ENCODE assay signal across 24 cellular contexts in the genomic region with DNA sequence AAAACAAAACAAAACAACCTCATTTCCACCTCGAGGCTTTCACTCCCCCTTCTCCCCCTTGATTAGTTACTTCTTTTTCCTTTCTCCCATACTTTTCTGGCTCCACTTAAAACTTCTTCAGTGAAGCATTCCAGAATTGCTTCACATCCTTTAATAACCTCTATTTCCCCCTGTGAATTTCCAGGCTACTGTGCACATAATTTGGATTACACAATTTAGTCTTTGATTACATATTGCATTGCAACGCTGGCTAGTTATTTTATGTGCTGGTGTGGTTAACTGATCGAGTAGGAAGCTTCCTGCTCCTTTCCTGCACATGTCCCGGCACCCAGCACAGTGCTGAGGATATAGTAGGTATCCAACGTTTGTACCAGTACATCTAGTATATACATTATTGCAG. TPM values are rescaled to one million over a fixed set of nuclear protein-coding genes. Genes with fewer than 3 reads are reported as not detected.
DNase-seq lines count a peak whose midpoint lies in the region; ATAC-seq, FAIRE-seq and TF ChIP-seq lines count a peak whose summit lies in the region.
"Had no signal": no experiment of that assay in that cellular context is flagged by ENCODE, and none has a peak within 500 bp of the region (broad histone marks: within the 10 kb centered on the region; RNA-seq: fewer than 3 reads in every experiment).

No MANE protein-coding gene starts in this region.

- no peak overlapping the region for H3K27ac ChIP-seq in GM23248
- no peak overlapping the region for H3K27ac ChIP-seq in K562 (ENCODE audit: extremely low read depth, low read depth, low read length)
- H3K27ac ChIP-seq in lower lobe of right lung: no peak overlapping the region
- H3K27ac ChIP-seq: ascending aorta, foreskin keratinocyte, heart right ventricle, thoracic aorta had no signal

- H3K36me3 ChIP-seq in GM23248 (ENCODE audit: low read depth) (no peaks in the 10 kb centered on the region), K562 (ENCODE audit: control insufficient read depth, insufficient read depth, low read length) (no peaks in the 10 kb centered on the region), lower lobe of right lung (no peaks in the 10 kb centered on the region)
- H3K36me3 ChIP-seq: ascending aorta, heart right ventricle, thoracic aorta had no signal

- CTCF ChIA-PET in K562 (lab: Yijun Ruan, JAX; ENCODE audit: low intra/inter-chr PET ratio): no interaction called here

- no peak for TF ChIP-seq RAD21 in K562 (CRISPR knock-in tag; conservative IDR thresholded peaks at IDR 0.05 in 1 of 2, IDR thresholded peaks at IDR 0.05 in 1 of 2)

- no peaks in the 10 kb centered on the region for H3K4me1 ChIP-seq in GM23248 (ENCODE audit: insufficient read depth)
- no peaks in the 10 kb centered on the region for H3K4me1 ChIP-seq in K562 (replicated peaks in 1 of 2; ENCODE audit: control insufficient read depth in 2 of 2, insufficient read depth in 2 of 2, low read length in 2 of 2)
- peaks cover 6% of the 10 kb centered on the region for H3K4me1 ChIP-seq in lower lobe of right lung
- H3K4me1 ChIP-seq: ascending aorta, foreskin keratinocyte had no signal

- no TSS peak for BruUV-seq in K562 (replicated peaks; lab: Mats Ljungman, UMichigan)

- ATAC-seq in K562 (no peak), lower lobe of right lung (peak; percentile 43 to 69), HG02840 (IDR thresholded peaks at IDR 0.05; ENCODE audit: low FRiP score, unreplicated experiment) (no peak), HG02981 (IDR thresholded peaks at IDR 0.05; ENCODE audit: unreplicated experiment) (no peak)
- ATAC-seq: activated T-helper 17 cell treated with anti-CD3 and anti-CD28 coated beads, Interleukin-2, amount 50 U/mL, for 72 hours; foreskin keratinocyte; heart right ventricle; left cardiac atrium had no signal

- no peak for TF ChIP-seq EP300 in K562 (IDR thresholded peaks at IDR 0.05; ENCODE audit: low read length)

- 29 to 32% methylated on average over 5 of the region's 5 CpGs for WGBS in GM23248 (ENCODE audit: low coverage in 1 of 2, low lambda C conversion rate in 2 of 2, missing lambda C conversion rate in 2 of 2), 2 experiments
- 0% methylated on average over 5 of the region's 5 CpGs for WGBS in K562 (ENCODE audit: insufficient coverage, low coverage, missing lambda C conversion rate)

- DNase-seq in AG10803 (ENCODE audit: low read depth): peak; percentile 68
- DNase-seq in GM23248: peak; percentile 51
- no peak for DNase-seq in K562 (ENCODE audit: extremely low read depth in 1 of 4, low spot score in 3 of 4)
- DNase-seq in lower lobe of right lung: no peak
- DNase-seq in hippocampal formation (lab: John Stamatoyannopoulos, UW): no peak
- DNase-seq: activated B cell treated with CpG ODN at 0.5 μM for 24 hours; activated CD4-positive, alpha-beta T cell treated with anti-CD3 and anti-CD28 coated beads, Interleukin-2, amount 50 U/mL, for 48 hours; activated CD8-positive, alpha-beta memory T cell treated with anti-CD3 and anti-CD28 coated beads, Interleukin-2, amount 50 U/mL, for 48 hours; CD4-positive, alpha-beta memory T cell; foreskin keratinocyte; heart right ventricle; Karpas-422; left cardiac atrium; naive B cell; NCI-H1105; NCI-H1930; NCI-H2227 treated with DMSO at 0.1 percent for 48 hours; T1000 had no signal

- TF ChIP-seq POLR2A in K562 (conservative IDR thresholded peaks at IDR 0.05): no peak

- H2AFZ ChIP-seq in GM23248: 0 out of 2 replicates have a peak overlapping the region, but pooled peaks have one; percentile 5
- H2AFZ ChIP-seq in K562 (ENCODE audit: low read depth, low read length): no peak overlapping the region

- H3K4me2 ChIP-seq in GM23248 (ENCODE audit: unreplicated experiment) (no peak overlapping the region), K562 (ENCODE audit: insufficient read depth, low read length) (no peak overlapping the region)
- H3K4me2 ChIP-seq: smooth muscle cell had no signal

- no peaks in the 10 kb centered on the region for H3F3A ChIP-seq in GM23248 (ENCODE audit: insufficient read depth)

- no peaks in the 10 kb centered on the region for H3K79me2 ChIP-seq in GM23248 (ENCODE audit: insufficient read depth)
- H3K79me2 ChIP-seq in K562 (ENCODE audit: control insufficient read depth, insufficient read depth, low read length): no peaks in the 10 kb centered on the region

- FAIRE-seq in K562 (lab: Jason Lieb, UNC): peak; percentile 29

- intact Hi-C loops in K562 (cut with micrococcal nuclease): loop anchor here (2.0 kb wide), 1 partner anchor 852 kb away; no protein-coding TSS in a partner anchor
- intact Hi-C loops in lower lobe of right lung (cut with DNase I): no loop called here

- POLR2A ChIA-PET in K562 (lab: Yijun Ruan, JAX): interaction anchor here (1.4 kb wide), 1 partner anchor 8 kb away, joined by 5 read pairs; no protein-coding TSS in a partner anchor

- no peak overlapping the region for H3K9ac ChIP-seq in GM23248
- H3K9ac ChIP-seq in K562 (ENCODE audit: insufficient read depth in 1 of 2, low read depth in 2 of 2, low read length in 2 of 2): no peak overlapping the region

- TF ChIP-seq CTCF in AG10803 (conservative IDR thresholded peaks at IDR 0.05; ENCODE audit: low read length) (no peak), K562 (IDR thresholded peaks at IDR 0.05 in 2 of 3, conservative IDR thresholded peaks at IDR 0.05 in 1 of 3; ENCODE audit: insufficient read depth in 2 of 3, low read depth in 1 of 3, low read length in 3 of 3) (no peak), lower lobe of right lung (IDR thresholded peaks at IDR 0.05) (no peak)

- H3K9me2 ChIP-seq in GM23248 (ENCODE audit: insufficient read depth): no peaks in the 10 kb centered on the region

- H4K20me1 ChIP-seq in GM23248 (ENCODE audit: insufficient read depth) (no peaks in the 10 kb centered on the region), K562 (replicated peaks; ENCODE audit: control insufficient read depth, insufficient read depth, low read length) (no peaks in the 10 kb centered on the region)

- no peak overlapping the region for H3K4me3 ChIP-seq in AG10803 (ENCODE audit: low read length)
- no peak overlapping the region for H3K4me3 ChIP-seq in GM23248
- no peak overlapping the region for H3K4me3 ChIP-seq in K562
- no peak overlapping the region for H3K4me3 ChIP-seq in lower lobe of right lung
- H3K4me3 ChIP-seq: ascending aorta, heart right ventricle, smooth muscle cell, thoracic aorta had no signal

- H3K27me3 ChIP-seq in GM23248 (replicated peaks; ENCODE audit: insufficient read depth) (0 out of 2 replicates have a peak, but pooled peaks cover 4% of the 10 kb centered on the region), K562 (ENCODE audit: control insufficient read depth in 2 of 2, insufficient read depth in 2 of 2, low read length in 2 of 2) (peaks cover 18 to 43% of the 10 kb centered on the region in 2 experiments), lower lobe of right lung (ENCODE audit: low read depth) (peaks cover 4% of the 10 kb centered on the region)
- H3K27me3 ChIP-seq: ascending aorta had no signal

- H3K9me3 ChIP-seq in GM23248 (ENCODE audit: low read depth) (no peaks in the 10 kb centered on the region), K562 (replicated peaks; ENCODE audit: control insufficient read depth, insufficient read depth, low read depth, low read length) (no peaks in the 10 kb centered on the region), lower lobe of right lung (no peaks in the 10 kb centered on the region)
- H3K9me3 ChIP-seq: ascending aorta, heart right ventricle, thoracic aorta had no signal

- no peaks in the 10 kb centered on the region for H3K9me1 ChIP-seq in K562 (ENCODE audit: control insufficient read depth, insufficient read depth, low read length)

- in situ Hi-C loops in GM23248 (cut with MboI) (no loop called here), K562 (cut with MboI) (loop anchor here (5.0 kb wide), 1 partner anchor 92 kb away; no protein-coding TSS in a partner anchor)

TF ChIP-seq in K562, 482 proteins besides CTCF, POLR2A, EP300 and RAD21:
- TF ChIP-seq NFE2L1 (tag; IDR thresholded peaks at IDR 0.05; ENCODE audit: borderline replicate concordance, low read depth) (no peak), CEBPB (tag; IDR thresholded peaks at IDR 0.05) (0 out of 2 replicates have a peak, but pooled peaks have one; percentile 7)

RNA-seq across cellular contexts. Expression of gene EEF1E1, which starts 28.1 kb away (rescaled TPM):
- 23.4 and 46.7 TPM in 2 replicates for total RNA-seq in GM23248 (2014; rRNA removed; shearing (Covaris generic))
- polyA plus RNA-seq in GM23248 (2016; fragmentation: Nextera tagmentation; extraction: Ambion mirVana) (59.5 and 61.3 TPM in 2 replicates), K562 (2011; rRNA removed) (262 and 338 TPM in 2 replicates), K562 (2014; fragmentation: Illumina TruSeq; extraction: Trizol) (219 and 229 TPM in 2 replicates), K562 (2014; fragmentation: Nextera tagmentation; extraction: Ambion mirVana) (1,000 to 10,000 TPM; 1,212 to 1,355 TPM), K562 (2014; rRNA removed) (302 and 419 TPM in 2 replicates)
- 49.0 and 93.0 TPM in 2 replicates for total RNA-seq in K562 (2011; cell fraction: chromatin; rRNA removed; ENCODE audit: low replicate concordance)
- total RNA-seq in K562 (2011; cell fraction: nucleolus; rRNA removed): 41.2 and 52.1 TPM in 2 replicates
- total RNA-seq in K562 (2011; cell fraction: nucleoplasm; rRNA removed): 66.7 and 82.7 TPM in 2 replicates
- total RNA-seq in K562 (2014; rRNA removed) (131 and 162 TPM in 2 replicates), K562 (2014; rRNA removed; fragmentation: Illumina TruSeq; extraction: Trizol) (327 and 355 TPM in 2 replicates), K562 (2015; rRNA removed; fragmentation: Illumina TruSeq; extraction: Trizol) (239 and 263 TPM in 2 replicates), K562 (2021) (135 and 150 TPM in 2 replicates), lower lobe of right lung (16.7 TPM)
- polyA plus RNA-seq in K562 (2011; cell fraction: cytosol; rRNA removed): 118 and 166 TPM in 2 replicates
- 46.5 and 86.2 TPM in 2 replicates for polyA plus RNA-seq in K562 (2011; cell fraction: nucleus; rRNA removed)
- polyA plus RNA-seq in K562 (2012): 176 and 223 TPM in 2 replicates
- 106 and 107 TPM in 2 replicates for polyA minus RNA-seq in K562 (2011; rRNA and poly(A)+ RNA removed)
- 28.8 and 41.5 TPM in 2 replicates for polyA minus RNA-seq in K562 (2011; cell fraction: cytosol; rRNA and poly(A)+ RNA removed)
- 39.9 and 68.0 TPM in 2 replicates for polyA minus RNA-seq in K562 (2011; cell fraction: nucleus; rRNA and poly(A)+ RNA removed)

Comparison
In these comparisons a context has a peak if more than half of its experiments do, and no peak if none do; other contexts are left out.
1. DNase-seq: peak in AG10803 (single experiment) and GM23248 (single experiment); none in K562 (0 of 4), lower lobe of right lung (single experiment) and hippocampal formation (0 of 2).
2. ATAC-seq: peak in lower lobe of right lung (2 of 2); none in K562 (single experiment), HG02840 (single experiment) and HG02981 (single experiment).